In the genomic region with DNA sequence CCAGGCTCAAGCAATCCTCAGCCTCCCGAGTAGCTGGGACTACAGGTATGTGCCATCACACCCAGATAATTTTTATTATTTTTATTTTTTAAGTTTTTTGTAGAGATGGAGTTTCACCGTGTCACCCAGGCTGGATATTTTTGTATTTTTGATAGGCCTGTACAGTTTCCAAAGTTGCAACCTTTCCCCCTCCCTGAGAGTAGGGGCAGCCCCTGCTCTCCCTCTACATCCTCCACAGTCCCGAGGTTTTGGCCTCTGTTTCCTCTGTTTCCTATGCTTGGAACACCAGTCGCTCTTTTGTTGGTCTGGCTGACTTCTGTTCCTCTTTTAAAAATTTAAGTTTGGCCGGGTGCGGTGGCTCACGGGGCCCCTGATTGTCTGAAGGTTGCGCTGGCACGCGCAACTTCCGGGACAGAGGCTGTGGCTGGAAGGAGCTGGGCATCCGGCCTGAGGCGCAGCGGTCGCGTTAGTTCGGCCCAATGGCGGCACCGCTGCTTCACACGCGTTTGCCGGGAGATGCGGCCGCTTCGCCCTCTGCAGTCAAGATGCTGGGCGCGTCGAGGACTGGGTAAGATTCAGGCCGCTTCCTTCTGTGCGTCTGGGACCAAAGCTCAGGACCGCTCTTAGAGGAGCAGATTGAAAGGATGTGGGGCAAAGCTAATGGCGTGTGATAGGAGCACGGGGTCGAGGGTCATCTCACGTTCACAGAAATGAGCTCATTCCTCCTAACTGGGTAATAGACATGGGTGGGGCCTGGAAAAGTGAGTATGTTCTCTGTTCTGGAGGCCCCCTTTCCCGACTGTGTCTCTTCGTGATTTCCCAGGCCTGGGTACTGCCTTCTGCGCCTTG, we compare ENCODE assay signal across 8 cellular contexts.
DNase-seq lines count a peak whose midpoint lies in the region; ATAC-seq and TF ChIP-seq lines count a peak whose summit lies in the region.
"Not testable (repeated sequence)": the region's sequence is repeated elsewhere in the genome, so short reads cannot be mapped to it uniquely, and the experiment has no call there.

No MANE protein-coding gene starts in this region.

- H3K18ac ChIP-seq in IMR-90 (ENCODE audit: low read depth, low read length) = peak overlapping the region; percentile 90

- peak overlapping the region; percentile 73 for H3K27ac ChIP-seq in IMR-90 (ENCODE audit: insufficient read depth, low read length)
- H3K27ac ChIP-seq in adrenal gland = peak overlapping the region in 4 of 5 donors; percentile 53 to 92 (median 73)
- H3K27ac ChIP-seq in parathyroid adenoma = peak overlapping the region; percentile 47
- peak overlapping the region; percentile 83 to 84 for H3K27ac ChIP-seq in testis

- H3K36me3 Mint-ChIP-seq in activated B cell treated with CpG ODN at 0.5 μM for 24 hours (ENCODE audit: low read depth) = not testable (repeated sequence)

- peak overlapping the region; percentile 97 for H3K27ac Mint-ChIP-seq in activated B cell treated with CpG ODN at 0.5 μM for 24 hours

- not testable (repeated sequence) for H2AK9ac ChIP-seq in IMR-90 (replicated peaks; ENCODE audit: low read depth, low read length, poor library complexity)

- peak overlapping the region; percentile 56 for H2BK120ac ChIP-seq in IMR-90 (ENCODE audit: low read depth, low read length)

- CTCF ChIA-PET in IMR-90 (lab: Yijun Ruan, JAX) = interaction anchor here (0.6 kb wide), 1 partner anchor 86 kb away, joined by 3 read pairs; no protein-coding TSS in a partner anchor
- CTCF ChIA-PET in activated B cell treated with CpG ODN at 0.5 μM for 24 hours (lab: Charles Lee) = not testable (repeated sequence)

- H3K36me3 ChIP-seq in IMR-90 (ENCODE audit: control insufficient read depth, insufficient read depth, low read length); adrenal gland (replicated peaks in 1 of 2); parathyroid adenoma (ENCODE audit: control insufficient read depth, insufficient read depth, low read length); testis (ENCODE audit: low read depth, missing control alignments): not testable (repeated sequence)

- peaks cover 19% of the 10 kb centered on the region for H3K4me1 Mint-ChIP-seq in activated B cell treated with CpG ODN at 0.5 μM for 24 hours

- not testable (repeated sequence) for H3K9me3 ChIP-seq in IMR-90 (ENCODE audit: control insufficient read depth, insufficient read depth, low read length); adrenal gland (replicated peaks in 1 of 3); parathyroid adenoma (ENCODE audit: control insufficient read depth, low read length); testis

- peak overlapping the region; percentile 98 for H4K5ac ChIP-seq in IMR-90 (ENCODE audit: low read depth, low read length)

- peak overlapping the region; percentile 94 for H3K4me3 Mint-ChIP-seq in activated B cell treated with CpG ODN at 0.5 μM for 24 hours

- not testable (repeated sequence) for TF ChIP-seq RAD21 in IMR-90 (IDR thresholded peaks at IDR 0.05; ENCODE audit: low read length)

- H3K27me3 Mint-ChIP-seq in activated B cell treated with CpG ODN at 0.5 μM for 24 hours = not testable (repeated sequence)

- peak overlapping the region; percentile 71 for H3K4ac ChIP-seq in IMR-90 (ENCODE audit: low read depth, low read length)

- H3K23ac ChIP-seq in IMR-90 (ENCODE audit: low read depth, low read length) = peak overlapping the region; percentile 30; the same call in 1 of the 2 replicates

- not testable (repeated sequence) for TF ChIP-seq CTCF in IMR-90 (conservative IDR thresholded peaks at IDR 0.05; ENCODE audit: low read depth, low read length); activated B cell treated with CpG ODN at 0.5 μM for 24 hours (IDR thresholded peaks at IDR 0.05); adrenal gland (IDR thresholded peaks at IDR 0.05); parathyroid adenoma (IDR thresholded peaks at IDR 0.05); testis (IDR thresholded peaks at IDR 0.05)

- WGBS in IMR-90 (ENCODE audit: extremely low coverage in 2 of 2, insufficient read length in 1 of 2), 2 experiments = 20% methylated on average over 4 of the region's 38 CpGs; no CpG with 5 or more reads in 1 of the 2 experiments
- 21 to 28% (median 22%) methylated on average over 17 to 38 of the region's 38 CpGs for WGBS in adrenal gland, 4 donors
- WGBS in testis, 2 donors = 4 to 7% methylated on average over 20 to 34 of the region's 38 CpGs

- peak overlapping the region; percentile 69 for H3K9ac ChIP-seq in IMR-90 (ENCODE audit: low read depth, low read length)
- H3K9ac ChIP-seq in parathyroid adenoma = not testable (repeated sequence)

- H3K79me2 ChIP-seq in parathyroid adenoma = not testable (repeated sequence)

- in situ Hi-C loops in IMR-90 (cut with MboI; ENCODE audit: low sequenced_read_pairs) = not testable (repeated sequence)

- not testable (repeated sequence) for BruUV-seq in IMR-90 (replicated peaks; lab: Mats Ljungman, UMichigan)

- DNase-seq in IMR-90 (peak; percentile 48), activated B cell treated with CpG ODN at 0.5 μM for 24 hours (peak; percentile 44), adrenal gland (peak; percentile 30 to 68 (median 45)), cardiac septum (ENCODE audit: low spot score) (peak; percentile 79), testis (peak; percentile 49)

- H2AK5ac ChIP-seq in IMR-90 (ENCODE audit: low read depth, low read length) = peak overlapping the region; percentile 5; the same call in 1 of the 2 replicates

- not testable (repeated sequence) for TF ChIP-seq POLR2A in IMR-90 (IDR thresholded peaks at IDR 0.05; ENCODE audit: low read depth, low read length); testis (IDR thresholded peaks at IDR 0.05)
- peak in 1 of 2 donors; percentile 35 for TF ChIP-seq POLR2A in adrenal gland (IDR thresholded peaks at IDR 0.05)

- H2BK15ac ChIP-seq in IMR-90 (ENCODE audit: low read depth, low read length) = peak overlapping the region; percentile 23; the same call in 1 of the 3 replicates

- ATAC-seq in GM21723 (IDR thresholded peaks at IDR 0.05; ENCODE audit: unreplicated experiment) = peak; percentile 87
- peak; percentile 90 for ATAC-seq in IMR-90 (ENCODE audit: low read depth)
- ATAC-seq in activated B cell treated with CpG ODN at 0.5 μM for 24 hours (ENCODE audit: low read depth) = peak; percentile 97

- H3K14ac ChIP-seq in IMR-90 (replicated peaks; ENCODE audit: low read depth, low read length) = peak overlapping the region; percentile 28

- dilution Hi-C loops in IMR-90 (cut with HindIII; ENCODE audit: low sequenced_read_pairs, unreplicated experiment) = not testable (repeated sequence)

- POLR2A ChIA-PET in IMR-90 (lab: Charles Lee; ENCODE audit: unreplicated experiment) = not testable (repeated sequence)
- POLR2A ChIA-PET in activated B cell treated with CpG ODN at 0.5 μM for 24 hours (lab: Charles Lee) = interaction anchor here (0.7 to 1.3 kb wide), 4 partner anchors 101 to 742 kb away, joined by 3 to 4 read pairs (median 4); partner anchors contain the start of gene ATXN2L

- H4K20me1 ChIP-seq in IMR-90 (ENCODE audit: insufficient read depth, low read length) = not testable (repeated sequence)

- H3K9me1 ChIP-seq in IMR-90 (ENCODE audit: insufficient read depth, low read length) = not testable (repeated sequence)

- H2AFZ ChIP-seq in IMR-90 (replicated peaks; ENCODE audit: low read length, poor library complexity) (peak overlapping the region; percentile 93), parathyroid adenoma (peak overlapping the region; percentile 20)

- not testable (repeated sequence) for H3K9me3 Mint-ChIP-seq in activated B cell treated with CpG ODN at 0.5 μM for 24 hours

- H3K4me2 ChIP-seq in IMR-90 (ENCODE audit: low read depth, low read length) = peak overlapping the region; percentile 86
- not testable (repeated sequence) for H3K4me2 ChIP-seq in parathyroid adenoma (ENCODE audit: low read length)

- H3K4me1 ChIP-seq in IMR-90 (ENCODE audit: control insufficient read depth, insufficient read depth, low read length); adrenal gland (replicated peaks in 1 of 2); parathyroid adenoma; testis: not testable (repeated sequence)

- not testable (repeated sequence) for H3K56ac ChIP-seq in IMR-90 (ENCODE audit: extremely low read depth, insufficient read depth, low read length)

- H3K27me3 ChIP-seq in IMR-90 (ENCODE audit: control insufficient read depth, insufficient read depth, low read length); adrenal gland; parathyroid adenoma (ENCODE audit: control insufficient read depth, insufficient read depth, low read length); testis: not testable (repeated sequence)

- peak overlapping the region; percentile 32 for H2BK5ac ChIP-seq in IMR-90 (ENCODE audit: low read depth, low read length, poor library complexity, severe bottlenecking)

- H3K4me3 ChIP-seq in GM08714 (ENCODE audit: low read length) (peak overlapping the region; percentile 67; the same call in 1 of the 2 replicates), IMR-90 (ENCODE audit: insufficient read depth, low read depth, low read length) (peak overlapping the region; percentile 56), adrenal gland (peak overlapping the region in 2 of 4 donors; percentile 27 to 35), testis (peak overlapping the region; percentile 54 to 62)
- not testable (repeated sequence) for H3K4me3 ChIP-seq in parathyroid adenoma (ENCODE audit: low read depth, low read length)

- not testable (repeated sequence) for H3K79me1 ChIP-seq in IMR-90 (ENCODE audit: low read depth in 1 of 2, low read length in 2 of 2)

- H4K91ac ChIP-seq in IMR-90 (ENCODE audit: insufficient read depth, low read depth, low read length) = peak overlapping the region; percentile 74

- intact Hi-C loops in IMR-90 (cut with micrococcal nuclease) = loop anchor here (5.0 kb wide), 1 partner anchor 102 kb away; the partner anchor contains the start of gene SPNS1
- intact Hi-C loops in activated B cell treated with CpG ODN at 0.5 μM for 24 hours (cut with micrococcal nuclease); adrenal gland (cut with DNase I); cardiac septum (cut with DNase I); testis (cut with DNase I; ENCODE audit: low total_unique reads): not testable (repeated sequence)

- H4K8ac ChIP-seq in IMR-90 (ENCODE audit: low read depth in 2 of 2, low read length in 2 of 2) = peak overlapping the region; percentile 73 to 87

- H2BK20ac ChIP-seq in IMR-90 (ENCODE audit: low read depth, low read length) = not testable (repeated sequence)
